ENCODE assay signal across 1 cellular context in the genomic region with DNA sequence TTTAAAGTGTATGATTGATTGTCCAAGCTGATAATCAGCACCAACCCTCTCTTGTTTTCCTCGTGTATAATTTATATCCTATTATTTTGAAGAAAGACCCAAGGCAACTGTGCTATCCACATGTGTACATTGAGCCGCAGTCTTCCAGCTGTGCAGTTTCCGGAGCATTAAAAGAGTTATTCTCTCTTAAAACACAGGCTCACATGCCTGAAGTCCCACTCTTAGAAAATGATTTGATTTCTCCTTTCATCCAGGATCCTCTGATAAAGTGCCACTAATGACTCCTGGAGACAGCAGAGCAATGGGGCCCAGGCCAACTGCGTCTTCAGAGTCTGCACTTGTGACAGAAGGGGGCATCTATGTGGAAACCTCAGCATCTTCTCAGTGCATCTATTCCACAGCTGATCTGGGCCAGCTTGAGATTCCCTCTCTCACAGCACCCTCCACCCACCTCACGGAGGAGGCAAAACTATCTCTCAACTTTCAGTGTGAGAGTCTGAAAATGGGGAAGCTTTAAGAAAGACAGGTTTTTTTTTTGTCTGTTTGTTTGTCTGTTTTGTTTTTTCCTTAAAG.
TF ChIP-seq lines count a peak whose summit lies in the region.

No MANE protein-coding gene starts in this region.

TF ChIP-seq in SK-N-SH, 30 proteins besides CTCF, POLR2A, EP300 and RAD21 (continued from another document):
- TF ChIP-seq, protein P1, sequence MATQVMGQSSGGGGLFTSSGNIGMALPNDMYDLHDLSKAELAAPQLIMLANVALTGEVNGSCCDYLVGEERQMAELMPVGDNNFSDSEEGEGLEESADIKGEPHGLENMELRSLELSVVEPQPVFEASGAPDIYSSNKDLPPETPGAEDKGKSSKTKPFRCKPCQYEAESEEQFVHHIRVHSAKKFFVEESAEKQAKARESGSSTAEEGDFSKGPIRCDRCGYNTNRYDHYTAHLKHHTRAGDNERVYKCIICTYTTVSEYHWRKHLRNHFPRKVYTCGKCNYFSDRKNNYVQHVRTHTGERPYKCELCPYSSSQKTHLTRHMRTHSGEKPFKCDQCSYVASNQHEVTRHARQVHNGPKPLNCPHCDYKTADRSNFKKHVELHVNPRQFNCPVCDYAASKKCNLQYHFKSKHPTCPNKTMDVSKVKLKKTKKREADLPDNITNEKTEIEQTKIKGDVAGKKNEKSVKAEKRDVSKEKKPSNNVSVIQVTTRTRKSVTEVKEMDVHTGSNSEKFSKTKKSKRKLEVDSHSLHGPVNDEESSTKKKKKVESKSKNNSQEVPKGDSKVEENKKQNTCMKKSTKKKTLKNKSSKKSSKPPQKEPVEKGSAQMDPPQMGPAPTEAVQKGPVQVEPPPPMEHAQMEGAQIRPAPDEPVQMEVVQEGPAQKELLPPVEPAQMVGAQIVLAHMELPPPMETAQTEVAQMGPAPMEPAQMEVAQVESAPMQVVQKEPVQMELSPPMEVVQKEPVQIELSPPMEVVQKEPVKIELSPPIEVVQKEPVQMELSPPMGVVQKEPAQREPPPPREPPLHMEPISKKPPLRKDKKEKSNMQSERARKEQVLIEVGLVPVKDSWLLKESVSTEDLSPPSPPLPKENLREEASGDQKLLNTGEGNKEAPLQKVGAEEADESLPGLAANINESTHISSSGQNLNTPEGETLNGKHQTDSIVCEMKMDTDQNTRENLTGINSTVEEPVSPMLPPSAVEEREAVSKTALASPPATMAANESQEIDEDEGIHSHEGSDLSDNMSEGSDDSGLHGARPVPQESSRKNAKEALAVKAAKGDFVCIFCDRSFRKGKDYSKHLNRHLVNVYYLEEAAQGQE (IDR thresholded peaks at IDR 0.05; ENCODE audit: low read depth, low read length), result no peak
- TF ChIP-seq IRF3 (IDR thresholded peaks at IDR 0.05; ENCODE audit: low read depth, low read length) (no peak), EZH2phosphoT487 (IDR thresholded peaks at IDR 0.05; ENCODE audit: borderline replicate concordance, low read depth) (no peak), TCF12 (IDR thresholded peaks at IDR 0.05) (no peak), JUND (IDR thresholded peaks at IDR 0.05) (no peak), SIN3A (IDR thresholded peaks at IDR 0.05; ENCODE audit: borderline replicate concordance, low read depth, low read length) (no peak), YY1 (IDR thresholded peaks at IDR 0.05; ENCODE audit: low read depth) (no peak), ELF1 (IDR thresholded peaks at IDR 0.05) (no peak), SMC3 (IDR thresholded peaks at IDR 0.05; ENCODE audit: low read depth, low read length) (no peak), RXRA (IDR thresholded peaks at IDR 0.05; ENCODE audit: borderline replicate concordance, low read depth) (no peak), MXI1 (IDR thresholded peaks at IDR 0.05; ENCODE audit: low read depth, low read length) (no peak)
- TF ChIP-seq, protein P2, sequence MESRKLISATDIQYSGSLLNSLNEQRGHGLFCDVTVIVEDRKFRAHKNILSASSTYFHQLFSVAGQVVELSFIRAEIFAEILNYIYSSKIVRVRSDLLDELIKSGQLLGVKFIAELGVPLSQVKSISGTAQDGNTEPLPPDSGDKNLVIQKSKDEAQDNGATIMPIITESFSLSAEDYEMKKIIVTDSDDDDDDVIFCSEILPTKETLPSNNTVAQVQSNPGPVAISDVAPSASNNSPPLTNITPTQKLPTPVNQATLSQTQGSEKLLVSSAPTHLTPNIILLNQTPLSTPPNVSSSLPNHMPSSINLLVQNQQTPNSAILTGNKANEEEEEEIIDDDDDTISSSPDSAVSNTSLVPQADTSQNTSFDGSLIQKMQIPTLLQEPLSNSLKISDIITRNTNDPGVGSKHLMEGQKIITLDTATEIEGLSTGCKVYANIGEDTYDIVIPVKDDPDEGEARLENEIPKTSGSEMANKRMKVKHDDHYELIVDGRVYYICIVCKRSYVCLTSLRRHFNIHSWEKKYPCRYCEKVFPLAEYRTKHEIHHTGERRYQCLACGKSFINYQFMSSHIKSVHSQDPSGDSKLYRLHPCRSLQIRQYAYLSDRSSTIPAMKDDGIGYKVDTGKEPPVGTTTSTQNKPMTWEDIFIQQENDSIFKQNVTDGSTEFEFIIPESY (IDR thresholded peaks at IDR 0.05; ENCODE audit: borderline replicate concordance, low read depth), result no peak
